In genomic region chr3:126982522-126983175, GRCh38 we compare ENCODE assay signal across 1 cellular context.
A peak's percentile ranks its signal among the peaks of the same experiment; 100 is the strongest.
TF ChIP-seq lines count a peak whose summit lies in the region.

PLXNA1 (plus strand) TSS chr3:126983115; CDS start chr3:126988594, 5,479 bp downstream.

TF ChIP-seq in HepG2, 621 proteins besides CTCF, POLR2A, EP300 and RAD21 (continued from another document and continues in another):
- TF ChIP-seq PRDM4 (CRISPR knock-in tag; IDR thresholded peaks at IDR 0.05; ENCODE audit: borderline replicate concordance) (no peak), ATF5 (CRISPR knock-in tag; IDR thresholded peaks at IDR 0.05; ENCODE audit: low read depth) (no peak), ZBTB39 (CRISPR knock-in tag; IDR thresholded peaks at IDR 0.05) (no peak), CEBPB (IDR thresholded peaks at IDR 0.05; ENCODE audit: borderline replicate concordance, low read depth, low read length) (no peak), ZNF263 (CRISPR knock-in tag; IDR thresholded peaks at IDR 0.05) (peak; percentile 44; the same call in 1 of the 2 replicates), ZNF512B (CRISPR knock-in tag; IDR thresholded peaks at IDR 0.05; ENCODE audit: borderline replicate concordance) (peak; percentile 65; the same call in 1 of the 2 replicates), NR2F1 (CRISPR knock-in tag; IDR thresholded peaks at IDR 0.05) (no peak), SOX5 (CRISPR knock-in tag; IDR thresholded peaks at IDR 0.05; ENCODE audit: borderline replicate concordance) (no peak), SIN3A (IDR thresholded peaks at IDR 0.05; ENCODE audit: borderline replicate concordance, low read depth, low read length) (no peak), MEF2D (CRISPR knock-in tag; IDR thresholded peaks at IDR 0.05) (no peak), GLI4 (CRISPR knock-in tag; IDR thresholded peaks at IDR 0.05; ENCODE audit: borderline replicate concordance) (no peak), HNRNPUL1 (IDR thresholded peaks at IDR 0.05; ENCODE audit: low read depth, low read length) (no peak), TFDP1 (CRISPR knock-in tag; IDR thresholded peaks at IDR 0.05; ENCODE audit: borderline replicate concordance) (peak; percentile 90), ZNF562 (CRISPR knock-in tag; IDR thresholded peaks at IDR 0.05; ENCODE audit: borderline replicate concordance) (no peak), ZNF337 (CRISPR knock-in tag; IDR thresholded peaks at IDR 0.05; ENCODE audit: borderline replicate concordance, low read depth) (no peak), POLR2G (IDR thresholded peaks at IDR 0.05; ENCODE audit: low read depth, low read length) (peak; percentile 41; the same call in 1 of the 2 replicates), U2AF2 (IDR thresholded peaks at IDR 0.05; ENCODE audit: low read depth, low read length) (no peak), RNF219 (CRISPR knock-in tag; IDR thresholded peaks at IDR 0.05) (no peak), ATF2 (CRISPR knock-in tag; IDR thresholded peaks at IDR 0.05) (no peak), SMAD9 (CRISPR knock-in tag; IDR thresholded peaks at IDR 0.05) (no peak), ETV6 (CRISPR knock-in tag; conservative IDR thresholded peaks at IDR 0.05) (no peak), SKIL (CRISPR knock-in tag; IDR thresholded peaks at IDR 0.05; ENCODE audit: borderline replicate concordance) (no peak), ZNF260 (CRISPR knock-in tag; IDR thresholded peaks at IDR 0.05; ENCODE audit: borderline replicate concordance, low read depth) (no peak), ZNF451 (CRISPR knock-in tag; IDR thresholded peaks at IDR 0.05) (0 out of 2 replicates have a peak, but pooled peaks have one; percentile 41), ZNF441 (CRISPR knock-in tag; IDR thresholded peaks at IDR 0.05; ENCODE audit: borderline replicate concordance) (peak; percentile 51; the same call in 1 of the 2 replicates), ZNF761 (CRISPR knock-in tag; conservative IDR thresholded peaks at IDR 0.05) (peak; percentile 62; the same call in 1 of the 2 replicates), REL (CRISPR knock-in tag; conservative IDR thresholded peaks at IDR 0.05) (no peak), ATM (IDR thresholded peaks at IDR 0.05; ENCODE audit: borderline replicate concordance) (no peak), ZBTB7B (CRISPR knock-in tag; IDR thresholded peaks at IDR 0.05) (peak; percentile 95), ZNF430 (CRISPR knock-in tag; IDR thresholded peaks at IDR 0.05) (peak; percentile 69), THAP11 (CRISPR knock-in tag; IDR thresholded peaks at IDR 0.05) (no peak), NFATC3 (CRISPR knock-in tag; IDR thresholded peaks at IDR 0.05) (no peak), PHF8 (CRISPR knock-in tag; IDR thresholded peaks at IDR 0.05) (peak; percentile 60), ZNF605 (CRISPR knock-in tag; IDR thresholded peaks at IDR 0.05) (0 out of 2 replicates have a peak, but pooled peaks have one; percentile 52), RFX5 (IDR thresholded peaks at IDR 0.05; ENCODE audit: low read depth, low read length) (no peak), FOXC1 (CRISPR knock-in tag; IDR thresholded peaks at IDR 0.05; ENCODE audit: borderline replicate concordance) (no peak), GPBP1L1 (CRISPR knock-in tag; IDR thresholded peaks at IDR 0.05) (no peak), ZNF101 (CRISPR knock-in tag; IDR thresholded peaks at IDR 0.05; ENCODE audit: borderline replicate concordance, low read depth) (no peak), ZNF782 (CRISPR knock-in tag; IDR thresholded peaks at IDR 0.05; ENCODE audit: borderline replicate concordance) (peak; percentile 78; the same call in 1 of the 2 replicates), ELF4 (CRISPR knock-in tag; IDR thresholded peaks at IDR 0.05; ENCODE audit: borderline replicate concordance) (no peak), SYNCRIP (IDR thresholded peaks at IDR 0.05; ENCODE audit: insufficient read depth, low read depth, low read length) (no peak), ZNF138 (CRISPR knock-in tag; IDR thresholded peaks at IDR 0.05; ENCODE audit: low read depth) (0 out of 2 replicates have a peak, but pooled peaks have one; percentile 42), USF2 (IDR thresholded peaks at IDR 0.05; ENCODE audit: low read depth, low read length) (no peak), USF2 (CRISPR knock-in tag; IDR thresholded peaks at IDR 0.05; ENCODE audit: borderline replicate concordance) (no peak)
